ENCODE assay signal across 10 cellular contexts in the genomic region with DNA sequence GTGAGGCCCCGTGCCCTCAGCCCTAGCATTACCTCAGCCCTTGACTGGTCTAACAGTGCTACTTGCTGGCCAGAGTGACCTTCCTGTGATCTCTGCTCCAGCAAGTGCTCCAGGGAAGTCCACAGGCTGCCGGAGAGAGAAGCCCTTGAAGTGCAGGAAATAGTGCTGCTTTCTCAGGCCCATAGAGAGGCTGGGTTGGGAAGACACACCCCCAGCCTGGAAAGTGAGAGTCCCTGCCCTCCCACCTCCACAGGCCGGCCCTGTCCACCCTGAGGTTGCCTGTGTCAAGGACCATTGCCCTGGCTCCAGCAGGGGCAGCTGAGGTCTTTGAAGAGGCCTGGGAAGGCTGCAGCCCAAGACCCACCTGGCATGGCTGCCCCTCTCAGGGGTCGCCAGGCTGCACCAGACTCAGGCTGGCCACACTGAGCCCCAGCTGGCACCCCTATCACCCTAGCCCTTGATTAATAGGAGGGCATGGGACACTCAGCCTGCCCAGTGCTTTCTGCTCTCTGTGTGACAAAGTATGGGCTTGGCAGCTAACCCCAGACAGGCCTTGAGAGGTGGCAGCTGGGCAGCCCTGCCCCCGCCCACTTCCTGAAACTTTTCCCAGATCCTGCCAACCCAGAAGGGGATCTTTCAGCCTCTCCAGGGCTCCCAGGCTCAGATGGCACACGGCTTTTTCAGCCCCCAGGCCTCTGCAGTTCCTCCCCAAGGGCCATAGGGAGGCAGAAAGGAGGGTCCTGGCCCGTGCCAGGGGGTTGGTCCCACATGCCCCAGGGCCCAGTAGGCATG. TPM values are rescaled to one million over a fixed set of nuclear protein-coding genes. Genes with fewer than 3 reads are reported as not detected.
DNase-seq lines count a peak whose midpoint lies in the region; ATAC-seq, FAIRE-seq and TF ChIP-seq lines count a peak whose summit lies in the region.
"Had no signal": no experiment of that assay in that cellular context is flagged by ENCODE, and none has a peak within 500 bp of the region (broad histone marks: within the 10 kb centered on the region; RNA-seq: fewer than 3 reads in every experiment).

No MANE protein-coding gene starts in this region.

- H3K27ac ChIP-seq in ascending aorta (peak overlapping the region; percentile 81 to 83), small intestine (ENCODE audit: low read depth in 1 of 2, low read length in 1 of 2) (peak overlapping the region; percentile 99 to 100)

- FAIRE-seq in small intestine (lab: Jason Lieb, UNC): no peak

- H3K4me3 ChIP-seq in ascending aorta: no peak overlapping the region
- peak overlapping the region; percentile 7 to 44 for H3K4me3 ChIP-seq in small intestine (ENCODE audit: low read depth in 1 of 2, low read length in 2 of 2)

- H3K9me3 ChIP-seq in ascending aorta: no peaks in the 10 kb centered on the region
- no peaks in the 10 kb centered on the region for H3K9me3 ChIP-seq in small intestine (ENCODE audit: control insufficient read depth, low read depth)

- intact Hi-C loops in ascending aorta (cut with DNase I): no loop called here

- no peak for ATAC-seq in GM18870 (IDR thresholded peaks at IDR 0.05; ENCODE audit: unreplicated experiment)

- no peak for TF ChIP-seq CTCF in ascending aorta (IDR thresholded peaks at IDR 0.05)

- peak; percentile 29 for DNase-seq in GM03348 (ENCODE audit: low spot score)
- DNase-seq in ascending aorta (ENCODE audit: low spot score in 2 of 2): peak in 1 of 2 donors; percentile 80
- DNase-seq in left kidney (ENCODE audit: low read depth, low spot score): peak; percentile 37
- peak; percentile 88 for DNase-seq in small intestine
- no peak for DNase-seq in CD1c-positive myeloid dendritic cell (ENCODE audit: extremely low spot score)
- DNase-seq in NCI-H526 (lab: John Stamatoyannopoulos, UW): no peak
- no peak for DNase-seq in activated CD4-positive, CD25-positive, alpha-beta regulatory T cell treated with anti-CD3 and anti-CD28 coated beads, Interleukin-2, amount 50 U/mL, for 72 hours
- DNase-seq: activated CD4-positive, alpha-beta memory T cell treated with anti-CD3 and anti-CD28 coated beads for 36 hours had no signal

- peaks cover 34 to 52% of the 10 kb centered on the region in 2 donors for H3K4me1 ChIP-seq in ascending aorta
- H3K4me1 ChIP-seq in small intestine (ENCODE audit: control insufficient read depth in 2 of 2, insufficient read depth in 1 of 2, low read depth in 1 of 2, low read length in 1 of 2): peaks cover 10 to 25% of the 10 kb centered on the region in 2 donors

- no peaks in the 10 kb centered on the region for H3K36me3 ChIP-seq in ascending aorta
- no peaks in the 10 kb centered on the region for H3K36me3 ChIP-seq in small intestine (ENCODE audit: control insufficient read depth in 2 of 2, insufficient read depth in 2 of 2, low read length in 2 of 2)

- 11 to 43% (median 28%) methylated on average over 7 of the region's 7 CpGs for WGBS in small intestine, 3 donors

- no peaks in the 10 kb centered on the region for H3K27me3 ChIP-seq in ascending aorta
- H3K27me3 ChIP-seq in small intestine (ENCODE audit: control insufficient read depth in 2 of 2, insufficient read depth in 2 of 2, low read length in 2 of 2): no peaks in the 10 kb centered on the region

RNA-seq across cellular contexts. Expression of gene ATP6V0D1, which starts 21.7 kb away (rescaled TPM):
- total RNA-seq in ascending aorta: 64.3 TPM
- 100 to 1,000 TPM; 120 to 158 (median 154) TPM for polyA plus RNA-seq in small intestine

RNA-seq across cellular contexts. Expression of gene AGRP, which starts 24.1 kb away (rescaled TPM):
- not detected for total RNA-seq in ascending aorta
- under 1 TPM in 1 of 3 donors, not detected in 2; 0.10 TPM for polyA plus RNA-seq in small intestine
- total RNA-seq: activated CD4-positive, alpha-beta memory T cell treated with anti-CD3 and anti-CD28 coated beads for 36 hours; dermis microvascular lymphatic vessel endothelial cell had no signal

RNA-seq across cellular contexts. Expression of gene HSD11B2, which starts 28.3 kb away (rescaled TPM):
- total RNA-seq in ascending aorta: 2.4 TPM
- 100 to 1,000 TPM in 2 of 3 donors, 10 to 100 TPM in 1; 93.7 to 166 (median 129) TPM for polyA plus RNA-seq in small intestine
- total RNA-seq: dermis microvascular lymphatic vessel endothelial cell had no signal

RNA-seq across cellular contexts. Expression of gene ZDHHC1, which starts 43.0 kb away (rescaled TPM):
- 82.7 TPM for total RNA-seq in ascending aorta
- 1 to 10 TPM in 2 of 3 donors, not detected in 1; 1.9 to 5.3 TPM for polyA plus RNA-seq in small intestine

Comparison
In these comparisons a context has a peak if more than half of its experiments do, and no peak if none do; other contexts are left out.
1. DNase-seq: peak in GM03348 (single experiment), left kidney (single experiment) and small intestine (single experiment); none in CD1c-positive myeloid dendritic cell (single experiment), NCI-H526 (0 of 2) and activated CD4-positive, CD25-positive, alpha-beta regulatory T cell treated with anti-CD3 and anti-CD28 coated beads, Interleukin-2, amount 50 U/mL, for 72 hours (single experiment).
2. H3K4me3 ChIP-seq: peak in small intestine (2 of 2); none in ascending aorta (0 of 2).